8 cellular contexts compared by ENCODE assay signal in genomic region chr11:116605543-116605942, GRCh38.
A peak's percentile ranks its signal among the peaks of the same experiment; 100 is the strongest.
DNase-seq lines count a peak whose midpoint lies in the region; ATAC-seq, FAIRE-seq and TF ChIP-seq lines count a peak whose summit lies in the region.

No MANE protein-coding gene starts in this region.

- no peak for FAIRE-seq in RCC 7860 (lab: Jason Lieb, UNC)

- DNase-seq in 8988T, result peak; percentile 53
- peak; percentile 5 for DNase-seq in RCC 7860 (ENCODE audit: low spot score)
- DNase-seq in epithelial cell of proximal tubule (ENCODE audit: low read depth), result peak; percentile 1
- DNase-seq in stimulated activated CD4-positive, alpha-beta T cell treated with anti-CD3 and anti-CD28 coated beads, Interleukin-4, amount 100 ng/mL, for 48 hours (ENCODE audit: low read depth in 2 of 2), result peak; percentile 11 to 25
- no peak for DNase-seq in activated effector memory CD4-positive, alpha-beta T cell treated with anti-CD3 and anti-CD28 coated beads, Interleukin-2, amount 50 U/mL, for 16 hours
- no peak for DNase-seq in NCI-H1436 (lab: John Stamatoyannopoulos, UW)

- no peak for ATAC-seq in GM18511 (IDR thresholded peaks at IDR 0.05; ENCODE audit: unreplicated experiment)

- no peak overlapping the region for H3K4me3 ChIP-seq in epithelial cell of proximal tubule (ENCODE audit: low read depth, low read length)

- TF ChIP-seq CTCF in GM12872 (IDR thresholded peaks at IDR 0.05; ENCODE audit: insufficient read depth, low read depth, low read length) (peak; percentile 61), epithelial cell of proximal tubule (conservative IDR thresholded peaks at IDR 0.05; ENCODE audit: low read depth, low read length) (peak; percentile 66)

Comparison
In these comparisons a context has a peak if more than half of its experiments do, and no peak if none do; other contexts are left out.
1. DNase-seq: peak in 8988T (single experiment), RCC 7860 (single experiment), epithelial cell of proximal tubule (single experiment) and stimulated activated CD4-positive, alpha-beta T cell treated with anti-CD3 and anti-CD28 coated beads, Interleukin-4, amount 100 ng/mL, for 48 hours (2 of 2); none in activated effector memory CD4-positive, alpha-beta T cell treated with anti-CD3 and anti-CD28 coated beads, Interleukin-2, amount 50 U/mL, for 16 hours (single experiment) and NCI-H1436 (single experiment).